1 cellular context compared by ENCODE assay signal in genomic region chr2:219229375-219230200, GRCh38.
A peak's percentile ranks its signal among the peaks of the same experiment; 100 is the strongest.
TF ChIP-seq lines count a peak whose summit lies in the region.

A gene with protein sequence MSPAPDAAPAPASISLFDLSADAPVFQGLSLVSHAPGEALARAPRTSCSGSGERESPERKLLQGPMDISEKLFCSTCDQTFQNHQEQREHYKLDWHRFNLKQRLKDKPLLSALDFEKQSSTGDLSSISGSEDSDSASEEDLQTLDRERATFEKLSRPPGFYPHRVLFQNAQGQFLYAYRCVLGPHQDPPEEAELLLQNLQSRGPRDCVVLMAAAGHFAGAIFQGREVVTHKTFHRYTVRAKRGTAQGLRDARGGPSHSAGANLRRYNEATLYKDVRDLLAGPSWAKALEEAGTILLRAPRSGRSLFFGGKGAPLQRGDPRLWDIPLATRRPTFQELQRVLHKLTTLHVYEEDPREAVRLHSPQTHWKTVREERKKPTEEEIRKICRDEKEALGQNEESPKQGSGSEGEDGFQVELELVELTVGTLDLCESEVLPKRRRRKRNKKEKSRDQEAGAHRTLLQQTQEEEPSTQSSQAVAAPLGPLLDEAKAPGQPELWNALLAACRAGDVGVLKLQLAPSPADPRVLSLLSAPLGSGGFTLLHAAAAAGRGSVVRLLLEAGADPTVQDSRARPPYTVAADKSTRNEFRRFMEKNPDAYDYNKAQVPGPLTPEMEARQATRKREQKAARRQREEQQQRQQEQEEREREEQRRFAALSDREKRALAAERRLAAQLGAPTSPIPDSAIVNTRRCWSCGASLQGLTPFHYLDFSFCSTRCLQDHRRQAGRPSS (plus strand): TSS chr2:219229806. CDS start chr2:219230258, 452 bp downstream.
A gene with protein sequence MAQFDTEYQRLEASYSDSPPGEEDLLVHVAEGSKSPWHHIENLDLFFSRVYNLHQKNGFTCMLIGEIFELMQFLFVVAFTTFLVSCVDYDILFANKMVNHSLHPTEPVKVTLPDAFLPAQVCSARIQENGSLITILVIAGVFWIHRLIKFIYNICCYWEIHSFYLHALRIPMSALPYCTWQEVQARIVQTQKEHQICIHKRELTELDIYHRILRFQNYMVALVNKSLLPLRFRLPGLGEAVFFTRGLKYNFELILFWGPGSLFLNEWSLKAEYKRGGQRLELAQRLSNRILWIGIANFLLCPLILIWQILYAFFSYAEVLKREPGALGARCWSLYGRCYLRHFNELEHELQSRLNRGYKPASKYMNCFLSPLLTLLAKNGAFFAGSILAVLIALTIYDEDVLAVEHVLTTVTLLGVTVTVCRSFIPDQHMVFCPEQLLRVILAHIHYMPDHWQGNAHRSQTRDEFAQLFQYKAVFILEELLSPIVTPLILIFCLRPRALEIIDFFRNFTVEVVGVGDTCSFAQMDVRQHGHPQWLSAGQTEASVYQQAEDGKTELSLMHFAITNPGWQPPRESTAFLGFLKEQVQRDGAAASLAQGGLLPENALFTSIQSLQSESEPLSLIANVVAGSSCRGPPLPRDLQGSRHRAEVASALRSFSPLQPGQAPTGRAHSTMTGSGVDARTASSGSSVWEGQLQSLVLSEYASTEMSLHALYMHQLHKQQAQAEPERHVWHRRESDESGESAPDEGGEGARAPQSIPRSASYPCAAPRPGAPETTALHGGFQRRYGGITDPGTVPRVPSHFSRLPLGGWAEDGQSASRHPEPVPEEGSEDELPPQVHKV (minus strand): TSS chr2:219229636. CDS start chr2:219228024, 1,612 bp downstream.

TF ChIP-seq in HepG2, 621 proteins besides CTCF, POLR2A, EP300 and RAD21 (continued from another document and continues in another):
- TF ChIP-seq ZBTB4 (CRISPR knock-in tag; IDR thresholded peaks at IDR 0.05; ENCODE audit: borderline replicate concordance) (0 out of 2 replicates have a peak, but pooled peaks have one; percentile 21), DBP (CRISPR knock-in tag; IDR thresholded peaks at IDR 0.05; ENCODE audit: not compliant biosample characterization) (no peak), ARNTL (CRISPR knock-in tag; IDR thresholded peaks at IDR 0.05) (0 out of 2 replicates have a peak, but pooled peaks have one; percentile 7), ZNF75D (CRISPR knock-in tag; IDR thresholded peaks at IDR 0.05; ENCODE audit: borderline replicate concordance) (no peak), ZNF331 (CRISPR knock-in tag; IDR thresholded peaks at IDR 0.05) (0 out of 2 replicates have a peak, but pooled peaks have one; percentile 83), GLMP (CRISPR knock-in tag; IDR thresholded peaks at IDR 0.05; ENCODE audit: borderline replicate concordance) (no peak), NCOA5 (CRISPR knock-in tag; IDR thresholded peaks at IDR 0.05) (no peak), AFF4 (CRISPR knock-in tag; IDR thresholded peaks at IDR 0.05) (peak; percentile 34; the same call in 1 of the 2 replicates), ZFP82 (CRISPR knock-in tag; IDR thresholded peaks at IDR 0.05; ENCODE audit: borderline replicate concordance) (peak; percentile 91; the same call in 1 of the 2 replicates), RNF219 (CRISPR knock-in tag; IDR thresholded peaks at IDR 0.05) (no peak), PRMT3 (CRISPR knock-in tag; IDR thresholded peaks at IDR 0.05; ENCODE audit: borderline replicate concordance, low read depth) (no peak), REST (IDR thresholded peaks at IDR 0.05; ENCODE audit: borderline replicate concordance in 1 of 2, low read depth in 1 of 2, low read length in 2 of 2) (peak in 1 of 2 experiments; percentile 80; a peak in 1 of 4 replicates), NR3C1 (CRISPR knock-in tag; IDR thresholded peaks at IDR 0.05) (no peak), GATAD1 (CRISPR knock-in tag; IDR thresholded peaks at IDR 0.05) (peak; percentile 95), NFKBIZ (CRISPR knock-in tag; IDR thresholded peaks at IDR 0.05) (0 out of 2 replicates have a peak, but pooled peaks have one; percentile 20), ZNF562 (CRISPR knock-in tag; IDR thresholded peaks at IDR 0.05; ENCODE audit: borderline replicate concordance) (no peak), ARNT (IDR thresholded peaks at IDR 0.05) (no peak), RFXAP (CRISPR knock-in tag; IDR thresholded peaks at IDR 0.05; ENCODE audit: borderline replicate concordance) (peak; percentile 66), ZNF549 (CRISPR knock-in tag; IDR thresholded peaks at IDR 0.05) (no peak), ZNF747 (CRISPR knock-in tag; IDR thresholded peaks at IDR 0.05; ENCODE audit: borderline replicate concordance) (peak; percentile 68; the same call in 1 of the 2 replicates), ZFX (CRISPR knock-in tag; IDR thresholded peaks at IDR 0.05; ENCODE audit: low read depth) (peak; percentile 96), NFYC (CRISPR knock-in tag; IDR thresholded peaks at IDR 0.05) (peak; percentile 100), SCMH1 (CRISPR knock-in tag; IDR thresholded peaks at IDR 0.05; ENCODE audit: borderline replicate concordance) (no peak)
- TF ChIP-seq, protein P1, sequence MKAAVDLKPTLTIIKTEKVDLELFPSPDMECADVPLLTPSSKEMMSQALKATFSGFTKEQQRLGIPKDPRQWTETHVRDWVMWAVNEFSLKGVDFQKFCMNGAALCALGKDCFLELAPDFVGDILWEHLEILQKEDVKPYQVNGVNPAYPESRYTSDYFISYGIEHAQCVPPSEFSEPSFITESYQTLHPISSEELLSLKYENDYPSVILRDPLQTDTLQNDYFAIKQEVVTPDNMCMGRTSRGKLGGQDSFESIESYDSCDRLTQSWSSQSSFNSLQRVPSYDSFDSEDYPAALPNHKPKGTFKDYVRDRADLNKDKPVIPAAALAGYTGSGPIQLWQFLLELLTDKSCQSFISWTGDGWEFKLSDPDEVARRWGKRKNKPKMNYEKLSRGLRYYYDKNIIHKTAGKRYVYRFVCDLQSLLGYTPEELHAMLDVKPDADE (CRISPR knock-in tag; IDR thresholded peaks at IDR 0.05), result 0 out of 2 replicates have a peak, but pooled peaks have one; percentile 24
- TF ChIP-seq, protein P2, sequence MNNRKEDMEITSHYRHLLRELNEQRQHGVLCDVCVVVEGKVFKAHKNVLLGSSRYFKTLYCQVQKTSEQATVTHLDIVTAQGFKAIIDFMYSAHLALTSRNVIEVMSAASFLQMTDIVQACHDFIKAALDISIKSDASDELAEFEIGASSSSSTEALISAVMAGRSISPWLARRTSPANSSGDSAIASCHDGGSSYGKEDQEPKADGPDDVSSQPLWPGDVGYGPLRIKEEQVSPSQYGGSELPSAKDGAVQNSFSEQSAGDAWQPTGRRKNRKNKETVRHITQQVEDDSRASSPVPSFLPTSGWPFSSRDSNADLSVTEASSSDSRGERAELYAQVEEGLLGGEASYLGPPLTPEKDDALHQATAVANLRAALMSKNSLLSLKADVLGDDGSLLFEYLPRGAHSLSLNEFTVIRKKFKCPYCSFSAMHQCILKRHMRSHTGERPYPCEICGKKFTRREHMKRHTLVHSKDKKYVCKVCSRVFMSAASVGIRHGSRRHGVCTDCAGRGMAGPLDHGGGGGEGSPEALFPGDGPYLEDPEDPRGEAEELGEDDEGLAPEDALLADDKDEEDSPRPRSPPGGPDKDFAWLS (CRISPR knock-in tag; IDR thresholded peaks at IDR 0.05; ENCODE audit: borderline replicate concordance), result no peak
